ENCODE assay signal across 9 cellular contexts in the genomic region with DNA sequence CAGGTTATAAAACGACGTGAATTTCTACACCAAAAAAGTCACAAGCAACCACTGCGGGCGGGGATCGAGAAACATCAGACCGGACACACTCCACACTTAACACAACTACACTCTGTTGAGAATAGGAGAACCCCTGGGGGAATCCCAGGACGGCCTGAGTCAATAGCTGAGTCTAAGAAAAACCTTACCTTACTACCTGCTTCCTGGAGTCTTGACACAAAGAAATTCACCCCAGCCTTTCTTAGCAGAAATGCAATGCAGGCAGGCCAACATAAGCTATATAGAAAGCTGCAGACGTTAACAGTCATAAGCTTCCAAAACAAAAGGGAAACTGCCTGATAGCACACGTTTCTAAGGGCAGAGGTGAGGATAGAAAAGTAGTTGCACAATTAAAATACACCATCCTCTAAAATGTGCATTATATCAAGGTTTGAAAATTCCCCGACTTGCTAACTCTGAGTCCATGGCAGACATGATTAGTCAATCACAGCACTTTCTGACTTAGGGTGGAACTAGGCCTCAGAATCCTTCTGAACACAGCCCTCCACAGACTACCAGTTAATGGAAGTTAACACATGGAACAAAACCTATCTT.
DNase-seq lines count a peak whose midpoint lies in the region; ATAC-seq and FAIRE-seq lines count a peak whose summit lies in the region.
"Had no signal": no experiment of that assay in that cellular context is flagged by ENCODE, and none has a peak within 500 bp of the region (broad histone marks: within the 10 kb centered on the region; RNA-seq: fewer than 3 reads in every experiment).

No MANE protein-coding gene starts in this region.

- no peaks in the 10 kb centered on the region for H3K36me3 ChIP-seq in muscle layer of duodenum (ENCODE audit: control insufficient read depth in 1 of 2, insufficient read depth in 2 of 2, low read length in 2 of 2)

- DNase-seq in activated CD4-positive, alpha-beta T cell treated with anti-CD3 and anti-CD28 coated beads, Interleukin-2, amount 50 U/mL, for 48 hours: peak; percentile 72 to 80
- no peak for DNase-seq in glomerular visceral epithelial cell (ENCODE audit: extremely low spot score)
- DNase-seq in nucleus accumbens (lab: John Stamatoyannopoulos, UW): no peak
- DNase-seq in urothelium cell line (ENCODE audit: low spot score): no peak
- DNase-seq in AML-193 (lab: John Stamatoyannopoulos, UW): no peak

- FAIRE-seq in urothelium cell line (lab: Jason Lieb, UNC): no peak

- no peaks in the 10 kb centered on the region for H3K9me3 ChIP-seq in muscle layer of duodenum (ENCODE audit: control insufficient read depth in 1 of 2, low read length in 2 of 2)

- H3K4me1 ChIP-seq in muscle layer of duodenum (ENCODE audit: control insufficient read depth in 1 of 2, insufficient read depth in 2 of 2, low read length in 2 of 2): peaks cover 12 to 18% of the 10 kb centered on the region in 2 donors

- H3K4me3 ChIP-seq in muscle layer of duodenum (ENCODE audit: low read depth in 1 of 2, low read length in 2 of 2): no peak overlapping the region

- peak; percentile 47 for ATAC-seq in GM18867 (IDR thresholded peaks at IDR 0.05; ENCODE audit: unreplicated experiment)
- ATAC-seq in HG03039 (IDR thresholded peaks at IDR 0.05; ENCODE audit: unreplicated experiment): peak; percentile 49

- H3K27me3 ChIP-seq in muscle layer of duodenum (ENCODE audit: low read depth, low read length): no peaks in the 10 kb centered on the region

- H3K27ac ChIP-seq in muscle layer of duodenum (ENCODE audit: low read length): peak overlapping the region; percentile 60
- H3K27ac ChIP-seq: HL-60 had no signal

Comparison
In these comparisons a context has a peak if more than half of its experiments do, and no peak if none do; other contexts are left out.
1. DNase-seq: peak in activated CD4-positive, alpha-beta T cell treated with anti-CD3 and anti-CD28 coated beads, Interleukin-2, amount 50 U/mL, for 48 hours (2 of 2); none in glomerular visceral epithelial cell (single experiment), nucleus accumbens (0 of 56), urothelium cell line (single experiment) and AML-193 (0 of 2).